Comparison of ENCODE assay signal across 13 cellular contexts in the genomic region with DNA sequence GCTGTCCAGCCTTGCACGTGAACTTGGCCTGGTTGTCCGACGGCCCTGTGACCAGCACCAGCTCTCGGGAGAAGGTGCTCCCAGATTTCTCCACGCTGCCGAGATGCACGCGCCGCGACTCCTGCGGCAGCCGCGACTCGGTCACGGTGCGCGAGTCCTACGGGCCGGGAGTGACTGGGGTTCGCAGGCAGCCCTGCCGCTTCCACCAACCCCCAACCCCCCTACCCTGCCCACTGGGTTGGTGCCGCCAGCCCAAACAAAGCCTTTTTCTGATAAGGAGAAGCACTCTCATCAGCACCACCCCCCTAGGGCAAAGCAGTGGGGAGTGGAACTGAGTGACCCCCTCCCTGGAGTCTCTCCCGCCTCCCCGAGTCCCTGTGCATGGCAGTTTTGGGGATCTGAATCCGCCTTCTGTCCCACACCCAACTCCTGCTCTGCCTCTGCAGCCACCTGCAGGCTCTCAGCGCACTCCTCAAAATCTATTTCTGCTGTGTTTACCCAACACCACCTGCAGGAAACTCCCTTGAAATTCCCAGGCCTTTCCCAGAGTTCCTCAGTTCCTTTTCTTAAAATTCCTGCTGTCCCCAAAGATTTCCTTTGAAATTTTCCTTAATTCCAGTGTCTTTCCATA. TPM values are rescaled to one million over a fixed set of nuclear protein-coding genes. Genes with fewer than 3 reads are reported as not detected.
DNase-seq lines count a peak whose midpoint lies in the region; ATAC-seq and TF ChIP-seq lines count a peak whose summit lies in the region.
"Had no signal": no experiment of that assay in that cellular context is flagged by ENCODE, and none has a peak within 500 bp of the region (broad histone marks: within the 10 kb centered on the region; RNA-seq: fewer than 3 reads in every experiment).

No MANE protein-coding gene starts in this region.

- no peaks in the 10 kb centered on the region for H4K20me1 ChIP-seq in hepatocyte (ENCODE audit: insufficient read depth, poor library complexity, severe bottlenecking)

- no peak overlapping the region for H2AFZ ChIP-seq in hepatocyte

- H3K9me3 ChIP-seq in hepatocyte (ENCODE audit: low read depth) (no peaks in the 10 kb centered on the region), gastroesophageal sphincter (no peaks in the 10 kb centered on the region)
- H3K9me3 ChIP-seq: transverse colon had no signal

- no peak for TF ChIP-seq POLR2A in gastroesophageal sphincter (IDR thresholded peaks at IDR 0.05)

- peak overlapping the region; percentile 3 for H3K4me3 Mint-ChIP-seq in activated T-cell treated with anti-CD3 and anti-CD28 coated beads, Interleukin-2, amount 50 U/mL, for 24 hours
- peak overlapping the region; percentile 31 to 42 for H3K4me3 Mint-ChIP-seq in stimulated activated naive CD8-positive, alpha-beta T cell treated with anti-CD3 and anti-CD28 coated beads, Interleukin-15, amount 100 ng/mL, for 72 hours

- peaks cover 21% of the 10 kb centered on the region for H3K4me1 Mint-ChIP-seq in activated T-cell treated with anti-CD3 and anti-CD28 coated beads, Interleukin-2, amount 50 U/mL, for 24 hours (ENCODE audit: low read depth)
- peaks cover 34% of the 10 kb centered on the region for H3K4me1 Mint-ChIP-seq in stimulated activated naive CD8-positive, alpha-beta T cell treated with anti-CD3 and anti-CD28 coated beads, Interleukin-15, amount 100 ng/mL, for 72 hours

- H3K36me3 ChIP-seq in hepatocyte (replicated peaks; ENCODE audit: insufficient read depth, low read depth) (no peaks in the 10 kb centered on the region), gastroesophageal sphincter (no peaks in the 10 kb centered on the region)
- H3K36me3 ChIP-seq: BLaER1 treated with 17β-estradiol and CSF1 and Interleukin-3, amounts not matched to agents 10 nM and 100 nM; transverse colon had no signal

- H3K4me2 ChIP-seq in hepatocyte: peak overlapping the region; percentile 86
- H3K4me2 ChIP-seq: BLaER1 treated with 17β-estradiol and CSF1 and Interleukin-3, amounts not matched to agents 10 nM and 100 nM had no signal

- no peaks in the 10 kb centered on the region for H3K9me3 Mint-ChIP-seq in activated T-cell treated with anti-CD3 and anti-CD28 coated beads, Interleukin-2, amount 50 U/mL, for 24 hours
- H3K9me3 Mint-ChIP-seq in stimulated activated naive CD8-positive, alpha-beta T cell treated with anti-CD3 and anti-CD28 coated beads, Interleukin-15, amount 100 ng/mL, for 72 hours: peaks cover 0 to 9% of the 10 kb centered on the region in 2 donors

- H3K27ac Mint-ChIP-seq in activated T-cell treated with anti-CD3 and anti-CD28 coated beads, Interleukin-2, amount 50 U/mL, for 24 hours: no peak overlapping the region
- H3K27ac Mint-ChIP-seq in stimulated activated naive CD8-positive, alpha-beta T cell treated with anti-CD3 and anti-CD28 coated beads, Interleukin-15, amount 100 ng/mL, for 72 hours: no peak overlapping the region

- peak; percentile 56 for ATAC-seq in stimulated activated naive CD8-positive, alpha-beta T cell treated with anti-CD3 and anti-CD28 coated beads, Interleukin-15, amount 100 ng/mL, for 72 hours
- no peak for ATAC-seq in GM21423 (IDR thresholded peaks at IDR 0.05; ENCODE audit: unreplicated experiment)
- ATAC-seq in gastroesophageal sphincter: no peak
- ATAC-seq in GM18909 (IDR thresholded peaks at IDR 0.05; ENCODE audit: poor library complexity, unreplicated experiment): no peak

- no peak overlapping the region for H3K4me3 ChIP-seq in hepatocyte
- H3K4me3 ChIP-seq in gastroesophageal sphincter: peak overlapping the region in 1 of 2 donors; percentile 36
- H3K4me3 ChIP-seq: BLaER1 treated with 17β-estradiol and CSF1 and Interleukin-3, amounts not matched to agents 10 nM and 100 nM had no signal

- H3K9me2 ChIP-seq in hepatocyte (replicated peaks; ENCODE audit: insufficient read depth): no peaks in the 10 kb centered on the region

- H3K27me3 ChIP-seq in hepatocyte (peaks cover 57% of the 10 kb centered on the region), gastroesophageal sphincter (peaks cover 98% of the 10 kb centered on the region)

- whole genome bisulfite sequencing in hepatocyte (ENCODE audit: low lambda C conversion rate, missing lambda C conversion rate): 3% methylated on average over 26 of the region's 26 CpGs
- WGBS in gastroesophageal sphincter (ENCODE audit: low coverage in 1 of 2), 2 donors: 12% methylated on average over 3 of the region's 26 CpGs; no CpG with 5 or more reads in 1 of the 2 donors

- no peaks in the 10 kb centered on the region for H3K36me3 Mint-ChIP-seq in activated T-cell treated with anti-CD3 and anti-CD28 coated beads, Interleukin-2, amount 50 U/mL, for 24 hours (ENCODE audit: low read depth)

- no peak for TF ChIP-seq CTCF in hepatocyte (IDR thresholded peaks at IDR 0.05; ENCODE audit: poor library complexity)
- no peak for TF ChIP-seq CTCF in gastroesophageal sphincter (IDR thresholded peaks at IDR 0.05)

- H3K4me1 ChIP-seq in hepatocyte (ENCODE audit: insufficient read depth) (peaks cover 15% of the 10 kb centered on the region), gastroesophageal sphincter (peaks cover 0 to 23% (median 12%) of the 10 kb centered on the region in 3 donors)
- H3K4me1 ChIP-seq: BLaER1 treated with 17β-estradiol and CSF1 and Interleukin-3, amounts not matched to agents 10 nM and 100 nM had no signal

- H3K27me3 Mint-ChIP-seq in activated T-cell treated with anti-CD3 and anti-CD28 coated beads, Interleukin-2, amount 50 U/mL, for 24 hours: peaks cover 82% of the 10 kb centered on the region
- H3K27me3 Mint-ChIP-seq in stimulated activated naive CD8-positive, alpha-beta T cell treated with anti-CD3 and anti-CD28 coated beads, Interleukin-15, amount 100 ng/mL, for 72 hours: peaks cover 84% of the 10 kb centered on the region

- H3K27ac ChIP-seq in hepatocyte (no peak overlapping the region), gastroesophageal sphincter (no peak overlapping the region)
- H3K27ac ChIP-seq: BLaER1 treated with 17β-estradiol and CSF1 and Interleukin-3, amounts not matched to agents 10 nM and 100 nM; transverse colon had no signal

- no peak for DNase-seq in activated T-cell treated with anti-CD3 and anti-CD28 coated beads, Interleukin-2, amount 50 U/mL, for 24 hours
- DNase-seq in activated T-cell treated with anti-CD3 and anti-CD28 coated beads for 4 hours (no peak), SHP77 (lab: John Stamatoyannopoulos, UW) (peak; percentile 30 to 67), hepatocyte (ENCODE audit: low spot score) (peak; percentile 23)
- DNase-seq in stimulated activated naive CD8-positive, alpha-beta T cell treated with anti-CD3 and anti-CD28 coated beads, Interleukin-15, amount 100 ng/mL, for 72 hours: peak in 1 of 2 donors; percentile 21
- DNase-seq: activated gamma-delta T cell, SIG-M5 had no signal

- TF ChIP-seq EP300 in gastroesophageal sphincter (IDR thresholded peaks at IDR 0.05): no peak

- H3K79me2 ChIP-seq in hepatocyte: no peaks in the 10 kb centered on the region

RNA-seq across cellular contexts. Expression of a gene that starts 6.2 kb away (rescaled TPM):
- total RNA-seq in hepatocyte: 0.30 and 0.36 TPM in 2 replicates
- 0.15 and 0.76 TPM in 2 replicates for polyA plus RNA-seq in hepatocyte
- not detected for total RNA-seq in gastroesophageal sphincter
- total RNA-seq: transverse colon had no signal

RNA-seq across cellular contexts. Expression of a gene that starts 10.6 kb away (rescaled TPM):
- 0.12 and 1.4 TPM in 2 replicates for total RNA-seq in hepatocyte
- polyA plus RNA-seq in hepatocyte: 0.64 and 2.3 TPM in 2 replicates
- not detected for total RNA-seq in gastroesophageal sphincter
- total RNA-seq: transverse colon had no signal

RNA-seq across cellular contexts. Expression of a gene that starts 22.2 kb away (rescaled TPM):
- total RNA-seq in hepatocyte (19.8 and 29.0 TPM in 2 replicates), gastroesophageal sphincter (10 to 100 TPM in 1 of 4 donors, 1 to 10 TPM in 3; 4.7 to 10.0 (median 8.8) TPM)
- polyA plus RNA-seq in hepatocyte: 115 and 147 TPM in 2 replicates

RNA-seq across cellular contexts. Expression of a gene that starts 33.5 kb away (rescaled TPM):
- total RNA-seq in hepatocyte (5.1 and 6.8 TPM in 2 replicates), gastroesophageal sphincter (not detected)
- polyA plus RNA-seq in hepatocyte: 7.1 and 13.9 TPM in 2 replicates
- total RNA-seq: frontal cortex, transverse colon had no signal

RNA-seq across cellular contexts. Expression of a gene that starts 54.2 kb away (rescaled TPM):
- 2.7 and 3.9 TPM in 2 replicates for total RNA-seq in hepatocyte
- polyA plus RNA-seq in hepatocyte: 7.3 and 10.8 TPM in 2 replicates
- 1 to 10 TPM; 2.8 to 9.5 (median 5.7) TPM for total RNA-seq in gastroesophageal sphincter

Comparison
In these comparisons a context has a peak if more than half of its experiments do, and no peak if none do; other contexts are left out.
1. DNase-seq: peak in SHP77 (2 of 2) and hepatocyte (single experiment); none in activated T-cell treated with anti-CD3 and anti-CD28 coated beads, Interleukin-2, amount 50 U/mL, for 24 hours (single experiment) and activated T-cell treated with anti-CD3 and anti-CD28 coated beads for 4 hours (single experiment).